In genomic region chr15:67240235-67241131, GRCh38 we compare ENCODE assay signal across 8 cellular contexts. TPM values are rescaled to one million over a fixed set of nuclear protein-coding genes. Genes with fewer than 3 reads are reported as not detected.
DNase-seq lines count a peak whose midpoint lies in the region; ATAC-seq and TF ChIP-seq lines count a peak whose summit lies in the region.

No MANE protein-coding gene starts in this region.

- H3K4me2 ChIP-seq in hepatocyte: no peak overlapping the region

- WGBS in hepatocyte (ENCODE audit: low lambda C conversion rate, missing lambda C conversion rate): 57% methylated on average over 3 of the region's 3 CpGs

- H3K79me2 ChIP-seq in hepatocyte: peaks cover 72% of the 10 kb centered on the region

- H3K27ac ChIP-seq in WERI-Rb-1: no peak overlapping the region
- H3K27ac ChIP-seq in hepatocyte: no peak overlapping the region

- no peaks in the 10 kb centered on the region for H3K4me1 ChIP-seq in hepatocyte (ENCODE audit: insufficient read depth)

- DNase-seq in Ammon's horn (ENCODE audit: low spot score): peak; percentile 46
- peak; percentile 63 for DNase-seq in NCI-H1105 (lab: John Stamatoyannopoulos, UW)
- DNase-seq in WERI-Rb-1: peak; percentile 12
- DNase-seq in hepatocyte (ENCODE audit: low spot score): peak; percentile 30
- no peak for DNase-seq in AG20443 (ENCODE audit: low spot score)
- no peak for DNase-seq in DMS114 treated with DMSO at 0.1 percent for 48 hours (lab: John Stamatoyannopoulos, UW; ENCODE audit: unreplicated experiment)
- DNase-seq in stimulated activated CD4-positive, alpha-beta T cell treated with anti-CD3 and anti-CD28 coated beads, Interleukin-12 subunit alpha, Interleukin-12 subunit beta, amount 100 ng/mL, for 4 hours: no peak

- H2AFZ ChIP-seq in hepatocyte: no peak overlapping the region

- H3K27me3 ChIP-seq in WERI-Rb-1 (ENCODE audit: insufficient read depth, low read depth, severe bottlenecking) (no peaks in the 10 kb centered on the region), hepatocyte (no peaks in the 10 kb centered on the region)

- TF ChIP-seq CTCF in WERI-Rb-1 (IDR thresholded peaks at IDR 0.05; ENCODE audit: low read depth, low read length) (0 out of 2 replicates have a peak, but pooled peaks have one; percentile 10), hepatocyte (IDR thresholded peaks at IDR 0.05; ENCODE audit: poor library complexity) (peak; percentile 33)

- H3K4me3 ChIP-seq in WERI-Rb-1 (ENCODE audit: low read depth, low read length) (no peak overlapping the region), hepatocyte (no peak overlapping the region)

- no peaks in the 10 kb centered on the region for H3K36me3 ChIP-seq in WERI-Rb-1
- H3K36me3 ChIP-seq in hepatocyte (replicated peaks; ENCODE audit: insufficient read depth, low read depth): no peaks in the 10 kb centered on the region

- no peaks in the 10 kb centered on the region for H3K9me3 ChIP-seq in WERI-Rb-1 (ENCODE audit: severe bottlenecking)
- no peaks in the 10 kb centered on the region for H3K9me3 ChIP-seq in hepatocyte (ENCODE audit: low read depth)

- H3K9me2 ChIP-seq in hepatocyte (replicated peaks; ENCODE audit: insufficient read depth): no peaks in the 10 kb centered on the region

- no peaks in the 10 kb centered on the region for H4K20me1 ChIP-seq in hepatocyte (ENCODE audit: insufficient read depth, poor library complexity, severe bottlenecking)

- no peak for TF ChIP-seq POLR2A in GM18505 (IDR thresholded peaks at IDR 0.05; ENCODE audit: borderline replicate concordance, extremely low read depth, insufficient read depth, insufficient read length)

- peak; percentile 35 for ATAC-seq in GM18505 (IDR thresholded peaks at IDR 0.05; ENCODE audit: unreplicated experiment)

RNA-seq across cellular contexts. Expression of gene AAGAB, which starts 14.0 kb away (rescaled TPM):
- total RNA-seq in hepatocyte: 30.8 and 32.0 TPM in 2 replicates
- polyA plus RNA-seq in hepatocyte: 25.7 and 36.2 TPM in 2 replicates

RNA-seq across cellular contexts. Expression of gene IQCH, which starts 14.1 kb away (rescaled TPM):
- total RNA-seq in hepatocyte: 0.24 and 1.0 TPM in 2 replicates
- polyA plus RNA-seq in hepatocyte: 0.76 and 1.4 TPM in 2 replicates

Comparison
In these comparisons a context has a peak if more than half of its experiments do, and no peak if none do; other contexts are left out.
1. DNase-seq: peak in Ammon's horn (single experiment), NCI-H1105 (single experiment), WERI-Rb-1 (single experiment) and hepatocyte (single experiment); none in AG20443 (single experiment), DMS114 treated with DMSO at 0.1 percent for 48 hours (single experiment) and stimulated activated CD4-positive, alpha-beta T cell treated with anti-CD3 and anti-CD28 coated beads, Interleukin-12 subunit alpha, Interleukin-12 subunit beta, amount 100 ng/mL, for 4 hours (single experiment).